Comparison of ENCODE assay signal across 8 cellular contexts in genomic region chr15:67175643-67176071, GRCh38.
DNase-seq lines count a peak whose midpoint lies in the region; ATAC-seq and TF ChIP-seq lines count a peak whose summit lies in the region.

No MANE protein-coding gene starts in this region.

- no peak overlapping the region for H3K4me3 ChIP-seq in AG10803 (ENCODE audit: low read length)

- TF ChIP-seq CTCF in AG10803 (conservative IDR thresholded peaks at IDR 0.05; ENCODE audit: low read length), result no peak
- TF ChIP-seq CTCF in brain (conservative IDR thresholded peaks at IDR 0.05), result no peak
- no peak for TF ChIP-seq CTCF in mesothelial cell of epicardium (IDR thresholded peaks at IDR 0.05; ENCODE audit: unreplicated experiment)

- no peak overlapping the region for H3K4me3 Mint-ChIP-seq in brain
- no peak overlapping the region for H3K4me3 Mint-ChIP-seq in mesothelial cell of epicardium

- H3K27ac Mint-ChIP-seq in brain (peak overlapping the region in 3 of 5 experiments; percentile 85 to 92 (median 87)), mesothelial cell of epicardium (peak overlapping the region; percentile 74)

- ATAC-seq in HG02852 (IDR thresholded peaks at IDR 0.05; ENCODE audit: unreplicated experiment) (peak; percentile 74), HG03521 (IDR thresholded peaks at IDR 0.05; ENCODE audit: unreplicated experiment) (no peak)

- H3K27me3 Mint-ChIP-seq in brain (no peaks in the 10 kb centered on the region), mesothelial cell of epicardium (ENCODE audit: low read depth) (no peaks in the 10 kb centered on the region)

- H3K36me3 Mint-ChIP-seq in brain (peaks cover 29% of the 10 kb centered on the region), mesothelial cell of epicardium (peaks cover 41% of the 10 kb centered on the region)

- DNase-seq in AG10803 (ENCODE audit: low read depth) (peak; percentile 85), mesothelial cell of epicardium (ENCODE audit: low spot score in 2 of 2, unreplicated experiment in 2 of 2) (no peak), T1000 (lab: John Stamatoyannopoulos, UW) (no peak), NCI-H2107 (lab: John Stamatoyannopoulos, UW) (no peak), OCI-M1 (lab: John Stamatoyannopoulos, UW) (no peak)

- H3K4me1 Mint-ChIP-seq in brain (peaks cover 51% of the 10 kb centered on the region), mesothelial cell of epicardium (peaks cover 42% of the 10 kb centered on the region)

- H3K9me3 Mint-ChIP-seq in brain (no peaks in the 10 kb centered on the region), mesothelial cell of epicardium (no peaks in the 10 kb centered on the region)
